Comparison of ENCODE assay signal across 8 cellular contexts in the genomic region with DNA sequence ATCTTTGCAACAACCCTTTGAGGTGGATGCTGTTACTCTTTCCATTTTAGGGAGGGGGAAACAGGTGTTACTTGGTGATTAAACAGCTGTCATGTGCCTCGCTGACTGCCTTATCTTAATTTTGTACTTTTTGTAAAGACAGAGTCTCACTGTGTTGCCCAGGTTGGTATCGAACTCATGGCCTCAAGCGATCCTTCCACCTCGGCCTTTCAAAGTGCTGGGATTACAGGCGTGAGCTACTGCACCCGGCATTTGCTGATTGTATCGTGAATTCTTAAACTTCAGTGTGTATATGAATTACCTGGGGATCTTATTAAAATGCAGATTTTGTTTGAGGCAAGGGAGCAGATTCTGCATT.
DNase-seq lines count a peak whose midpoint lies in the region; ATAC-seq lines count a peak whose summit lies in the region.

No MANE protein-coding gene starts in this region.

- H3K27ac ChIP-seq in substantia nigra (ENCODE audit: low read depth, low read length, poor library complexity, severe bottlenecking) = peak overlapping the region; percentile 81

- H3K9me3 Mint-ChIP-seq in T-helper 1 cell treated with Interleukin-12 subunit alpha and Interleukin-12 subunit beta and Interleukin-4 antibody, amounts not matched to agents 30 μg/mL and 1 μg/mL, for 36 hours = no peaks in the 10 kb centered on the region
- no peaks in the 10 kb centered on the region for H3K9me3 Mint-ChIP-seq in activated naive CD8-positive, alpha-beta T cell treated with anti-CD3 and anti-CD28 coated beads, Interleukin-2, amount 50 U/mL, for 24 hours

- H3K4me1 Mint-ChIP-seq in T-helper 1 cell treated with Interleukin-12 subunit alpha and Interleukin-12 subunit beta and Interleukin-4 antibody, amounts not matched to agents 30 μg/mL and 1 μg/mL, for 36 hours (ENCODE audit: low read depth) = peaks cover 29% of the 10 kb centered on the region
- peaks cover 48% of the 10 kb centered on the region for H3K4me1 Mint-ChIP-seq in activated naive CD8-positive, alpha-beta T cell treated with anti-CD3 and anti-CD28 coated beads, Interleukin-2, amount 50 U/mL, for 24 hours

- no peak for ATAC-seq in activated naive CD8-positive, alpha-beta T cell treated with anti-CD3 and anti-CD28 coated beads, Interleukin-2, amount 50 U/mL, for 24 hours
- ATAC-seq in HG02610 (IDR thresholded peaks at IDR 0.05; ENCODE audit: unreplicated experiment) = no peak

- H3K27me3 Mint-ChIP-seq in T-helper 1 cell treated with Interleukin-12 subunit alpha and Interleukin-12 subunit beta and Interleukin-4 antibody, amounts not matched to agents 30 μg/mL and 1 μg/mL, for 36 hours (ENCODE audit: low read depth) = no peaks in the 10 kb centered on the region
- H3K27me3 Mint-ChIP-seq in activated naive CD8-positive, alpha-beta T cell treated with anti-CD3 and anti-CD28 coated beads, Interleukin-2, amount 50 U/mL, for 24 hours = no peaks in the 10 kb centered on the region

- peak overlapping the region; percentile 99 for H3K27ac Mint-ChIP-seq in T-helper 1 cell treated with Interleukin-12 subunit alpha and Interleukin-12 subunit beta and Interleukin-4 antibody, amounts not matched to agents 30 μg/mL and 1 μg/mL, for 36 hours
- H3K27ac Mint-ChIP-seq in activated naive CD8-positive, alpha-beta T cell treated with anti-CD3 and anti-CD28 coated beads, Interleukin-2, amount 50 U/mL, for 24 hours = peak overlapping the region; percentile 98

- DNase-seq in T-helper 1 cell (no peak), left kidney (ENCODE audit: low read depth, low spot score) (peak; percentile 10), substantia nigra (lab: John Stamatoyannopoulos, UW) (no peak), NCI-H774 (lab: John Stamatoyannopoulos, UW) (no peak), NCI-H446 (lab: John Stamatoyannopoulos, UW) (no peak)
- DNase-seq in activated naive CD8-positive, alpha-beta T cell treated with anti-CD3 and anti-CD28 coated beads, Interleukin-2, amount 50 U/mL, for 24 hours = no peak

- peaks cover 11% of the 10 kb centered on the region for H3K36me3 Mint-ChIP-seq in T-helper 1 cell treated with Interleukin-12 subunit alpha and Interleukin-12 subunit beta and Interleukin-4 antibody, amounts not matched to agents 30 μg/mL and 1 μg/mL, for 36 hours (ENCODE audit: low read depth)
- H3K36me3 Mint-ChIP-seq in activated naive CD8-positive, alpha-beta T cell treated with anti-CD3 and anti-CD28 coated beads, Interleukin-2, amount 50 U/mL, for 24 hours (ENCODE audit: low read depth) = peaks cover 12% of the 10 kb centered on the region

- peak overlapping the region; percentile 96 for H3K4me3 Mint-ChIP-seq in T-helper 1 cell treated with Interleukin-12 subunit alpha and Interleukin-12 subunit beta and Interleukin-4 antibody, amounts not matched to agents 30 μg/mL and 1 μg/mL, for 36 hours
- peak overlapping the region; percentile 99 for H3K4me3 Mint-ChIP-seq in activated naive CD8-positive, alpha-beta T cell treated with anti-CD3 and anti-CD28 coated beads, Interleukin-2, amount 50 U/mL, for 24 hours
